ENCODE assay signal across 8 cellular contexts in genomic region chr2:45009303-45009927, GRCh38. TPM values are rescaled to one million over a fixed set of nuclear protein-coding genes. Genes with fewer than 3 reads are reported as not detected.
DNase-seq lines count a peak whose midpoint lies in the region; ATAC-seq lines count a peak whose summit lies in the region.

Gene SIX2 (minus strand): TSS chr2:45009452. CDS start chr2:45009110, 342 bp downstream.

- peak within 1 kb of the TSS; percentile 16 for H2AFZ ChIP-seq in neuron (ENCODE audit: low read depth, low read length)

- peaks cover 14% of the 10 kb centered on the region for H3K9me3 ChIP-seq in neuron (ENCODE audit: low read length)

- ATAC-seq in GM19467 (IDR thresholded peaks at IDR 0.05; ENCODE audit: unreplicated experiment) = no peak

- intact Hi-C loops in activated T-helper 1 cell treated with anti-CD3 and anti-CD28 coated beads, Interleukin-12 subunit alpha, Interleukin-12 subunit beta, Interleukin-2, Interleukin-4 antibody, amounts not matched to agents 30 ng/mL and 10 ng/mL and 1 ng/mL, durations not matched to agents 14 hours and 24 hours and 36 hours (cut with micrococcal nuclease) = no loop called here

- peak within 1 kb of the TSS; percentile 12 for H3K4me3 ChIP-seq in neuron (ENCODE audit: low read length)

- no peaks in the 10 kb centered on the region for H3K36me3 ChIP-seq in neuron (ENCODE audit: insufficient read depth, low read length)

- H3K27me3 Mint-ChIP-seq in activated T-cell treated with anti-CD3 and anti-CD28 coated beads, Interleukin-2, amount 50 U/mL, for 24 hours = peaks cover 84% of the 10 kb centered on the region
- peaks cover 69% of the 10 kb centered on the region for H3K27me3 Mint-ChIP-seq in activated T-helper 1 cell treated with anti-CD3 and anti-CD28 coated beads, Interleukin-12 subunit alpha, Interleukin-12 subunit beta, Interleukin-2, Interleukin-4 antibody, amounts not matched to agents 30 ng/mL and 10 ng/mL and 1 ng/mL, durations not matched to agents 14 hours and 24 hours and 36 hours (ENCODE audit: insufficient read depth)

- no peaks in the 10 kb centered on the region for H3K9me3 Mint-ChIP-seq in activated T-cell treated with anti-CD3 and anti-CD28 coated beads, Interleukin-2, amount 50 U/mL, for 24 hours
- H3K9me3 Mint-ChIP-seq in activated T-helper 1 cell treated with anti-CD3 and anti-CD28 coated beads, Interleukin-12 subunit alpha, Interleukin-12 subunit beta, Interleukin-2, Interleukin-4 antibody, amounts not matched to agents 30 ng/mL and 10 ng/mL and 1 ng/mL, durations not matched to agents 14 hours and 24 hours and 36 hours = no peaks in the 10 kb centered on the region

- H3K4me3 Mint-ChIP-seq in activated T-cell treated with anti-CD3 and anti-CD28 coated beads, Interleukin-2, amount 50 U/mL, for 24 hours = peak within 1 kb of the TSS; percentile 67
- peak within 1 kb of the TSS; percentile 71 for H3K4me3 Mint-ChIP-seq in activated T-helper 1 cell treated with anti-CD3 and anti-CD28 coated beads, Interleukin-12 subunit alpha, Interleukin-12 subunit beta, Interleukin-2, Interleukin-4 antibody, amounts not matched to agents 30 ng/mL and 10 ng/mL and 1 ng/mL, durations not matched to agents 14 hours and 24 hours and 36 hours

- H3K27me3 ChIP-seq in neuron (ENCODE audit: insufficient read depth, low read length) = peaks cover 95% of the 10 kb centered on the region

- DNase-seq in activated T-cell treated with anti-CD3 and anti-CD28 coated beads, Interleukin-2, amount 50 U/mL, for 24 hours = peak; percentile 42
- DNase-seq in activated T-cell treated with anti-CD3 and anti-CD28 coated beads for 4 hours = no peak
- peak; percentile 95 for DNase-seq in NCI-H2029 (lab: John Stamatoyannopoulos, UW)
- no peak for DNase-seq in activated T-helper 1 cell treated with anti-CD3 and anti-CD28 coated beads, Interleukin-12 subunit alpha, Interleukin-12 subunit beta, Interleukin-2, Interleukin-4 antibody, amounts not matched to agents 30 ng/mL and 10 ng/mL and 1 ng/mL, durations not matched to agents 14 hours and 24 hours and 36 hours (ENCODE audit: low spot score)
- peak; percentile 10 for DNase-seq in globus pallidus (ENCODE audit: low spot score)
- DNase-seq in stimulated activated CD4-positive, alpha-beta T cell treated with anti-CD3 and anti-CD28 coated beads, Interleukin-4, amount 100 ng/mL, for 1 hour = no peak

- peaks cover 12% of the 10 kb centered on the region for H3K4me1 ChIP-seq in neuron (ENCODE audit: insufficient read depth, low read length)

- H3K36me3 Mint-ChIP-seq in activated T-cell treated with anti-CD3 and anti-CD28 coated beads, Interleukin-2, amount 50 U/mL, for 24 hours (ENCODE audit: low read depth) = no peaks in the 10 kb centered on the region
- no peaks in the 10 kb centered on the region for H3K36me3 Mint-ChIP-seq in activated T-helper 1 cell treated with anti-CD3 and anti-CD28 coated beads, Interleukin-12 subunit alpha, Interleukin-12 subunit beta, Interleukin-2, Interleukin-4 antibody, amounts not matched to agents 30 ng/mL and 10 ng/mL and 1 ng/mL, durations not matched to agents 14 hours and 24 hours and 36 hours (ENCODE audit: low read depth)

- peaks cover 38% of the 10 kb centered on the region for H3K4me1 Mint-ChIP-seq in activated T-cell treated with anti-CD3 and anti-CD28 coated beads, Interleukin-2, amount 50 U/mL, for 24 hours (ENCODE audit: low read depth)
- no peaks in the 10 kb centered on the region for H3K4me1 Mint-ChIP-seq in activated T-helper 1 cell treated with anti-CD3 and anti-CD28 coated beads, Interleukin-12 subunit alpha, Interleukin-12 subunit beta, Interleukin-2, Interleukin-4 antibody, amounts not matched to agents 30 ng/mL and 10 ng/mL and 1 ng/mL, durations not matched to agents 14 hours and 24 hours and 36 hours (ENCODE audit: low read depth)

- no peak within 1 kb of the TSS for H3K27ac Mint-ChIP-seq in activated T-cell treated with anti-CD3 and anti-CD28 coated beads, Interleukin-2, amount 50 U/mL, for 24 hours
- H3K27ac Mint-ChIP-seq in activated T-helper 1 cell treated with anti-CD3 and anti-CD28 coated beads, Interleukin-12 subunit alpha, Interleukin-12 subunit beta, Interleukin-2, Interleukin-4 antibody, amounts not matched to agents 30 ng/mL and 10 ng/mL and 1 ng/mL, durations not matched to agents 14 hours and 24 hours and 36 hours = no peak within 1 kb of the TSS

RNA-seq across cellular contexts. Expression of gene SIX2, which starts in this region (rescaled TPM):
- not detected in 2 replicates for total RNA-seq in activated T-helper 1 cell treated with anti-CD3 and anti-CD28 coated beads, Interleukin-12 subunit alpha, Interleukin-12 subunit beta, Interleukin-2, Interleukin-4 antibody, amounts not matched to agents 30 ng/mL and 10 ng/mL and 1 ng/mL, durations not matched to agents 14 hours and 24 hours and 36 hours

Comparison
In these comparisons a context has a peak if more than half of its experiments do, and no peak if none do; other contexts are left out.
1. DNase-seq: peak in activated T-cell treated with anti-CD3 and anti-CD28 coated beads, Interleukin-2, amount 50 U/mL, for 24 hours (single experiment), NCI-H2029 (single experiment) and globus pallidus (single experiment); none in activated T-cell treated with anti-CD3 and anti-CD28 coated beads for 4 hours (single experiment), activated T-helper 1 cell treated with anti-CD3 and anti-CD28 coated beads, Interleukin-12 subunit alpha, Interleukin-12 subunit beta, Interleukin-2, Interleukin-4 antibody, amounts not matched to agents 30 ng/mL and 10 ng/mL and 1 ng/mL, durations not matched to agents 14 hours and 24 hours and 36 hours (single experiment) and stimulated activated CD4-positive, alpha-beta T cell treated with anti-CD3 and anti-CD28 coated beads, Interleukin-4, amount 100 ng/mL, for 1 hour (single experiment).